Comparison of ENCODE assay signal across 23 cellular contexts in the genomic region with DNA sequence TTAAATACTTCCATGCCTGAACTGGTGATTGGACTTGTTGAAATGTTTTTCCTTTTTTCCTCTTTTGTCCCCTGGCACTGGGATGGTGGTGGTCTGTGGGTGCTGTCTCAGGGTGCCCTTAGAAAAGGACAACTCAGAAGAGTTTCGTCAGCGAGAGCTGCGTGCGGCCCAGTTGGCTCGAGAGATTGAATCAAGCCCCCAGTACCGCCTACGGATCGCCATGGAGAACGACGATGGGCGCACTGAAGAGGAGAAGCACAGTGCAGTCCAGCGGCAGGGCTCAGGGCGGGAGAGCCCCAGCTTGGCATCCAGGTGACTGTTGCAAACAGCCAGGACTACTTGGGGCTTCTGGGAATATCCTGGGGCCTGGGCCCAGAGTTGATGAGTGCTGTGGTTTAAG. TPM values are rescaled to one million over a fixed set of nuclear protein-coding genes. Genes with fewer than 3 reads are reported as not detected.
"Had no signal": no experiment of that assay in that cellular context is flagged by ENCODE, and none has a peak within 500 bp of the region (broad histone marks: within the 10 kb centered on the region; RNA-seq: fewer than 3 reads in every experiment).

No MANE protein-coding gene starts in this region.

- H3K27me3 ChIP-seq: colonic mucosa, esophagus squamous epithelium, gastroesophageal sphincter, hepatocyte, neural progenitor cell, ovary, suprapubic skin, thyroid gland had no signal

- FAIRE-seq: small intestine, urothelium cell line had no signal

- H3K4me3 ChIP-seq: colonic mucosa, esophagus squamous epithelium, gastroesophageal sphincter, hepatocyte, lung, neural progenitor cell, ovary, suprapubic skin, thyroid gland had no signal

- H3K9me3 ChIP-seq: colonic mucosa, esophagus squamous epithelium, gastroesophageal sphincter, ovary, suprapubic skin, thyroid gland had no signal

- H3K27ac Mint-ChIP-seq: neural progenitor cell, progenitor cell of endocrine pancreas, type B pancreatic cell had no signal

- DNase-seq: colonic mucosa; dermis blood vessel endothelial cell; esophagus squamous epithelium; foreskin fibroblast; left colon; left ventricle myocardium superior; mesenchymal stem cell; naive B cell; nucleus accumbens; small intestine; stimulated activated CD4-positive, alpha-beta T cell treated with anti-CD3 and anti-CD28 coated beads, Interleukin-12 subunit alpha, Interleukin-12 subunit beta, amount 100 ng/mL, for 4 hours; stimulated activated naive CD8-positive, alpha-beta T cell treated with anti-CD3 and anti-CD28 coated beads, Interleukin-15, Interleukin-2, amounts not matched to agents 100 U/mL and 50 U/mL, for 24 hours; thyroid gland had no signal

- H3K4me3 Mint-ChIP-seq: neural progenitor cell, type B pancreatic cell had no signal

- H3K4me2 ChIP-seq: hepatocyte, neural progenitor cell had no signal

- H3K36me3 ChIP-seq: ovary had no signal

- H3K27ac ChIP-seq: colonic mucosa, esophagus squamous epithelium, gastroesophageal sphincter, hepatocyte, neural progenitor cell, ovary, suprapubic skin, thyroid gland had no signal

- H3K9me3 Mint-ChIP-seq: naive B cell, neural progenitor cell, type B pancreatic cell had no signal

- H3K9ac ChIP-seq: neural progenitor cell had no signal

- ATAC-seq: gastroesophageal sphincter; left colon; left ventricle myocardium superior; right cardiac atrium; stimulated activated naive CD8-positive, alpha-beta T cell treated with anti-CD3 and anti-CD28 coated beads, Interleukin-15, Interleukin-2, amounts not matched to agents 100 U/mL and 50 U/mL, for 24 hours had no signal

- H3K27me3 Mint-ChIP-seq: naive B cell, progenitor cell of endocrine pancreas, type B pancreatic cell had no signal

RNA-seq across cellular contexts. Expression of a gene that starts 48.5 kb away (rescaled TPM):
- total RNA-seq: dermis blood vessel endothelial cell had no signal
